ENCODE assay signal across 8 cellular contexts in the genomic region with DNA sequence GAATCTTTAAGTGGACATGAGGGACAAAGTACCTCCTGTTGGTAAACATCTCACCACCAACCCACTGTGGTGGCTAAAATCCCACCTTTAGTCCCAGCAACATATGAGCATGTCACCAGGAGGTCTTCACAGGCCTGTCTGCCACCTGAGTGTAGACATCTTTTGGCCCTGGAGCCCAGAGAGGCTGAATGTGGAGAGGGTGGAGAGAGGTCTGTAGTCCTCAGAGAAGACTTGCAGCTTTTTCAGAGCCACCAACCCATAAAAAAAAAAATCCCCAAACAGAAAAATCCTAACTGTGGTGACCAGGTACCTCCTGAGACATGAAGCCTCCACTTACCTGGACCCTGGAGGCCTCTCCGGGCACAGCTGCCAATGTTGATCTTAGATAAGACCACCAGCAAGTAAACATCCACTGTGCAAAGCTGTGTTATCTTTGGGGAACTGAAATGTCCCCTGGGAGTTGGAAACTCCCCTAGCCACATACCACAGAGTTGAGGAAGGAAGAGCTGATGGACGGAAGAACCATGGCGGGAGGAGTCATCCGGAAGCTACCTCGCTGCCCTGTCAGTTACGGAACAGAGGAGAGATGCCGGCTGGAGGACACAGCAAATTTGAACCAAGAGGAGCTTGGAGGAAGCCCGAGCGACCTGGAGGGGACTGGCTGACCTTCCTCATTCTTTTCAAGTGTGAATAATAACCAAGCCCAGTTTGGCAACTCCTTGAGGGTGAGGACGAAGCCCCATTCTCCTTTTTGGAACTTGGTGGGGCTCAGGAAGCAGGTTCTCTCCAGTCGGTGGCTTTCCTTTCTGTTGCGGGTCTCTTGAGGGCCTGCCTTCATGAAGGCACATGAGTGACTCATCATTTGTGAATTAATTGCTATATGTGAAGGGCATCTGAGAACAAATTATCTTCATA. TPM values are rescaled to one million over a fixed set of nuclear protein-coding genes. Genes with fewer than 3 reads are reported as not detected.
DNase-seq lines count a peak whose midpoint lies in the region; ATAC-seq and TF ChIP-seq lines count a peak whose summit lies in the region.

A gene with protein sequence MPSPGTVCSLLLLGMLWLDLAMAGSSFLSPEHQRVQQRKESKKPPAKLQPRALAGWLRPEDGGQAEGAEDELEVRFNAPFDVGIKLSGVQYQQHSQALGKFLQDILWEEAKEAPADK (minus strand): TSS at position 443 of the 915 bp plus-strand sequence. CDS start 2,767 bp downstream, outside the sequence.

- H3K4me1 ChIP-seq in heart right ventricle: peaks cover 0 to 24% (median 5%) of the 10 kb centered on the region in 9 donors
- peaks cover 0 to 7% of the 10 kb centered on the region in 2 donors for H3K4me1 ChIP-seq in right atrium auricular region

- H3K36me3 Mint-ChIP-seq in activated T-helper 17 cell treated with anti-CD3 and anti-CD28 coated beads, Interleukin-2, amount 50 U/mL, for 72 hours (ENCODE audit: low read depth): peaks cover 84% of the 10 kb centered on the region
- peaks cover 37 to 59% of the 10 kb centered on the region in 2 donors for H3K36me3 Mint-ChIP-seq in stimulated activated naive B cell treated with anti-CD40 and anti-IgM and Interleukin-4, amounts not matched to agents 10 μg/mL and 1 μg/mL and 100 μg/mL, for 72 hours

- peak within 1 kb of the TSS in 1 of 10 donors; percentile 14 for H3K4me3 ChIP-seq in heart right ventricle
- H3K4me3 ChIP-seq in right atrium auricular region: no peak within 1 kb of the TSS

- ATAC-seq in heart right ventricle (peak in 5 of 8 donors; percentile 22 to 50 (median 32)), HG03066 (IDR thresholded peaks at IDR 0.05; ENCODE audit: low read depth, unreplicated experiment) (peak; percentile 82), HG02840 (IDR thresholded peaks at IDR 0.05; ENCODE audit: low FRiP score, unreplicated experiment) (no peak)
- peak; percentile 21 for ATAC-seq in activated T-helper 17 cell treated with anti-CD3 and anti-CD28 coated beads, Interleukin-2, amount 50 U/mL, for 72 hours (replicated peaks)
- ATAC-seq in stimulated activated naive B cell treated with anti-CD40 and anti-IgM and Interleukin-4, amounts not matched to agents 10 μg/mL and 1 μg/mL and 100 μg/mL, for 72 hours (replicated peaks): peak; percentile 95 to 96

- peak within 1 kb of the TSS; percentile 83 for H3K27ac Mint-ChIP-seq in activated T-helper 17 cell treated with anti-CD3 and anti-CD28 coated beads, Interleukin-2, amount 50 U/mL, for 72 hours
- peak within 1 kb of the TSS; percentile 90 for H3K27ac Mint-ChIP-seq in stimulated activated naive B cell treated with anti-CD40 and anti-IgM and Interleukin-4, amounts not matched to agents 10 μg/mL and 1 μg/mL and 100 μg/mL, for 72 hours

- H3K9me3 ChIP-seq in heart right ventricle (no peaks in the 10 kb centered on the region), right atrium auricular region (no peaks in the 10 kb centered on the region)

- H3K4me1 Mint-ChIP-seq in activated T-helper 17 cell treated with anti-CD3 and anti-CD28 coated beads, Interleukin-2, amount 50 U/mL, for 72 hours: peaks cover 4% of the 10 kb centered on the region
- H3K4me1 Mint-ChIP-seq in stimulated activated naive B cell treated with anti-CD40 and anti-IgM and Interleukin-4, amounts not matched to agents 10 μg/mL and 1 μg/mL and 100 μg/mL, for 72 hours: peaks cover 28 to 34% of the 10 kb centered on the region in 2 donors

- H3K4me3 Mint-ChIP-seq in activated T-helper 17 cell treated with anti-CD3 and anti-CD28 coated beads, Interleukin-2, amount 50 U/mL, for 72 hours: peak within 1 kb of the TSS; percentile 28
- peak within 1 kb of the TSS; percentile 75 to 82 for H3K4me3 Mint-ChIP-seq in stimulated activated naive B cell treated with anti-CD40 and anti-IgM and Interleukin-4, amounts not matched to agents 10 μg/mL and 1 μg/mL and 100 μg/mL, for 72 hours

- 47 to 48% methylated on average over 12 of the region's 12 CpGs for WGBS in heart right ventricle, 2 donors

- intact Hi-C loops in heart right ventricle (cut with DNase I): no loop called here

- H3K9me3 Mint-ChIP-seq in activated T-helper 17 cell treated with anti-CD3 and anti-CD28 coated beads, Interleukin-2, amount 50 U/mL, for 72 hours: no peaks in the 10 kb centered on the region
- H3K9me3 Mint-ChIP-seq in stimulated activated naive B cell treated with anti-CD40 and anti-IgM and Interleukin-4, amounts not matched to agents 10 μg/mL and 1 μg/mL and 100 μg/mL, for 72 hours: no peaks in the 10 kb centered on the region

- H3K27me3 Mint-ChIP-seq in activated T-helper 17 cell treated with anti-CD3 and anti-CD28 coated beads, Interleukin-2, amount 50 U/mL, for 72 hours: no peaks in the 10 kb centered on the region
- no peaks in the 10 kb centered on the region for H3K27me3 Mint-ChIP-seq in stimulated activated naive B cell treated with anti-CD40 and anti-IgM and Interleukin-4, amounts not matched to agents 10 μg/mL and 1 μg/mL and 100 μg/mL, for 72 hours

- TF ChIP-seq CTCF in heart right ventricle (IDR thresholded peaks at IDR 0.05) (no peak), right atrium auricular region (IDR thresholded peaks at IDR 0.05) (no peak)

- H3K27ac ChIP-seq in heart right ventricle (peak within 1 kb of the TSS in 3 of 10 donors; percentile 4 to 71 (median 31)), right atrium auricular region (no peak within 1 kb of the TSS)

- peaks cover 0 to 63% (median 10%) of the 10 kb centered on the region in 9 donors for H3K36me3 ChIP-seq in heart right ventricle
- H3K36me3 ChIP-seq in right atrium auricular region: peaks cover 23% of the 10 kb centered on the region

- H3K27me3 ChIP-seq in heart right ventricle: no peaks in the 10 kb centered on the region
- H3K27me3 ChIP-seq in right atrium auricular region: no peaks in the 10 kb centered on the region

- DNase-seq in heart right ventricle (no peak), right atrium auricular region (ENCODE audit: low spot score) (no peak), anterior cingulate cortex (lab: John Stamatoyannopoulos, UW) (no peak)
- DNase-seq in stimulated activated naive B cell treated with anti-CD40 and anti-IgM and Interleukin-4, amounts not matched to agents 10 μg/mL and 1 μg/mL and 100 μg/mL, for 72 hours: peak; percentile 74
- no peak for DNase-seq in stimulated activated CD4-positive, alpha-beta T cell treated with anti-CD3 and anti-CD28 coated beads, Interleukin-15, amount 100 ng/mL, for 24 hours

RNA-seq across cellular contexts. Expression of the gene that starts here (rescaled TPM):
- 1 to 10 TPM in 1 of 10 donors, under 1 TPM in 6, not detected in 3; 0.32 to 1.0 (median 0.81) TPM for total RNA-seq in heart right ventricle
- under 1 TPM; 0.12 to 0.88 TPM for polyA plus RNA-seq in heart right ventricle
- not detected for total RNA-seq in right atrium auricular region
- under 1 TPM; 0.34 to 0.58 TPM for total RNA-seq in activated T-helper 17 cell treated with anti-CD3 and anti-CD28 coated beads, Interleukin-2, amount 50 U/mL, for 72 hours

Comparison
In these comparisons a context has a peak if more than half of its experiments do, and no peak if none do; other contexts are left out.
1. Peak in ATAC-seq in activated T-helper 17 cell treated with anti-CD3 and anti-CD28 coated beads, Interleukin-2, amount 50 U/mL, for 72 hours; RNA of the gene not detected or under 1 TPM.